15 cellular contexts compared by ENCODE assay signal in genomic region chr7:127484954-127485353, GRCh38.
"Had no signal": no experiment of that assay in that cellular context is flagged by ENCODE, and none has a peak within 500 bp of the region (broad histone marks: within the 10 kb centered on the region; RNA-seq: fewer than 3 reads in every experiment).

No MANE protein-coding gene starts in this region.

- H3K27ac Mint-ChIP-seq: activated CD4-positive, alpha-beta T cell treated with anti-CD3 and anti-CD28 coated beads, Interleukin-2, amount 10 ng/mL, durations not matched to agents 7 days and 5 days; nephron had no signal

- H3K4me1 Mint-ChIP-seq: nephron had no signal

- H3K4me3 ChIP-seq: coronary artery, gastrocnemius medialis, lung, smooth muscle cell, thyroid gland had no signal

- ATAC-seq: gastrocnemius medialis, sciatic nerve, SK-N-SH treated with all-trans-retinoic acid at 6 μM for 48 hours had no signal

- H3K9me3 ChIP-seq: gastrocnemius medialis, thyroid gland had no signal

- DNase-seq: activated CD4-positive, alpha-beta T cell treated with anti-CD3 and anti-CD28 coated beads, Interleukin-2, amount 10 ng/mL, durations not matched to agents 7 days and 5 days; activated effector memory CD4-positive, alpha-beta T cell treated with anti-CD3 and anti-CD28 coated beads, Interleukin-2, amount 50 U/mL, for 16 hours; aorta; gastrocnemius medialis; head of caudate nucleus; stimulated activated CD4-positive, alpha-beta T cell treated with anti-CD3 and anti-CD28 coated beads, Interleukin-4, amount 100 ng/mL, for 1 hour; T-helper 9 cell; thyroid gland had no signal

- H3K36me3 ChIP-seq: gastrocnemius medialis, thyroid gland had no signal

- H3K4me1 ChIP-seq: gastrocnemius medialis, parathyroid adenoma, thyroid gland had no signal

- H3K9me3 Mint-ChIP-seq: activated CD4-positive, alpha-beta T cell treated with anti-CD3 and anti-CD28 coated beads, Interleukin-2, amount 10 ng/mL, durations not matched to agents 7 days and 5 days; nephron had no signal

- H3K4me3 Mint-ChIP-seq: activated CD4-positive, alpha-beta T cell treated with anti-CD3 and anti-CD28 coated beads, Interleukin-2, amount 10 ng/mL, durations not matched to agents 7 days and 5 days; nephron had no signal

- H3K27ac ChIP-seq: coronary artery, gastrocnemius medialis, parathyroid adenoma, thyroid gland had no signal

- H3K27me3 ChIP-seq: gastrocnemius medialis, thyroid gland had no signal
